22 cellular contexts compared by ENCODE assay signal in the genomic region with DNA sequence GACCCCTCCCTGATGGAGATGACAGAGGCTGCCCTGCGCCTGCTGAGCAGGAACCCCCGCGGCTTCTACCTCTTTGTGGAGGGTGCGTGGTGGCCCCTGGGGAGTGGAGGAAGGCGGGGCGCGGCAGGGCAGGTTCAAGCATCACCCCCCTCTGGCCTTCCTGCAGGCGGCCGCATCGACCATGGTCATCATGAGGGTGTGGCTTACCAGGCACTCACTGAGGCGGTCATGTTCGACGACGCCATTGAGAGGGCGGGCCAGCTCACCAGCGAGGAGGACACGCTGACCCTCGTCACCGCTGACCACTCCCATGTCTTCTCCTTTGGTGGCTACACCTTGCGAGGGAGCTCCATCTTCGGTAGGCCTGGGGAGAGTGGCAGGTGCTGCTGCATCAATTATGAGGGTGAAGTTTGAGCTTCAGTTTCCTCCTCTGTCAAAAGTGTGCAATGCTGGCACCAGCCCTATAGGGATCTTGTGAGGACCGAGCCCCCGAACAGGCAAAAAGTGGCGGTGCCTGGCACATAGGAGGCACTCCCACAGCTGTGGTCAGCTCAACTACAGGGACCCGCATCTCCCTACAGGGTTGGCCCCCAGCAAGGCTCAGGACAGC. TPM values are rescaled to one million over a fixed set of nuclear protein-coding genes. Genes with fewer than 3 reads are reported as not detected.
DNase-seq lines count a peak whose midpoint lies in the region; ATAC-seq and TF ChIP-seq lines count a peak whose summit lies in the region.
"Had no signal": no experiment of that assay in that cellular context is flagged by ENCODE, and none has a peak within 500 bp of the region (broad histone marks: within the 10 kb centered on the region; RNA-seq: fewer than 3 reads in every experiment).

No MANE protein-coding gene starts in this region.

- H3K4me3 ChIP-seq in H7 (ENCODE audit: insufficient read depth, low read depth, low read length), result no peak overlapping the region
- no peak overlapping the region for H3K4me3 ChIP-seq in coronary artery

- H3K27me3 Mint-ChIP-seq in activated T-cell treated with anti-CD3 and anti-CD28 coated beads, Interleukin-2, amount 50 U/mL, for 24 hours, result peaks cover 31% of the 10 kb centered on the region
- H3K27me3 Mint-ChIP-seq in activated T-cell treated with anti-CD3 and anti-CD28 coated beads, Interleukin-2, amount 50 U/mL, for 4 hours (ENCODE audit: low read depth), result peaks cover 20% of the 10 kb centered on the region

- no peak overlapping the region for H3K27ac Mint-ChIP-seq in activated T-cell treated with anti-CD3 and anti-CD28 coated beads, Interleukin-2, amount 50 U/mL, for 24 hours
- H3K27ac Mint-ChIP-seq: CD8-positive, alpha-beta memory T cell had no signal

- H3K36me3 Mint-ChIP-seq in activated T-cell treated with anti-CD3 and anti-CD28 coated beads, Interleukin-2, amount 50 U/mL, for 24 hours (ENCODE audit: low read depth), result no peaks in the 10 kb centered on the region
- H3K36me3 Mint-ChIP-seq in activated T-cell treated with anti-CD3 and anti-CD28 coated beads, Interleukin-2, amount 50 U/mL, for 4 hours (ENCODE audit: insufficient read depth), result no peaks in the 10 kb centered on the region
- H3K36me3 Mint-ChIP-seq: CD8-positive, alpha-beta memory T cell had no signal

- no peak for TF ChIP-seq CTCF in coronary artery (IDR thresholded peaks at IDR 0.05)

- H3K27me3 ChIP-seq in H7 (ENCODE audit: control insufficient read depth, insufficient read depth, low read length), result no peaks in the 10 kb centered on the region

- no peaks in the 10 kb centered on the region for H3K9me3 Mint-ChIP-seq in activated T-cell treated with anti-CD3 and anti-CD28 coated beads, Interleukin-2, amount 50 U/mL, for 24 hours
- no peaks in the 10 kb centered on the region for H3K9me3 Mint-ChIP-seq in activated T-cell treated with anti-CD3 and anti-CD28 coated beads, Interleukin-2, amount 50 U/mL, for 4 hours
- H3K9me3 Mint-ChIP-seq: CD8-positive, alpha-beta memory T cell had no signal

- H3K27ac ChIP-seq in coronary artery, result no peak overlapping the region
- H3K27ac ChIP-seq: C4-2B had no signal

- no peaks in the 10 kb centered on the region for H3K4me1 Mint-ChIP-seq in activated T-cell treated with anti-CD3 and anti-CD28 coated beads, Interleukin-2, amount 50 U/mL, for 24 hours (ENCODE audit: low read depth)
- H3K4me1 Mint-ChIP-seq in activated T-cell treated with anti-CD3 and anti-CD28 coated beads, Interleukin-2, amount 50 U/mL, for 4 hours (ENCODE audit: low read depth), result no peaks in the 10 kb centered on the region
- H3K4me1 Mint-ChIP-seq: CD8-positive, alpha-beta memory T cell had no signal

- H3K4me3 Mint-ChIP-seq in activated T-cell treated with anti-CD3 and anti-CD28 coated beads, Interleukin-2, amount 50 U/mL, for 24 hours, result no peak overlapping the region
- H3K4me3 Mint-ChIP-seq in activated T-cell treated with anti-CD3 and anti-CD28 coated beads, Interleukin-2, amount 50 U/mL, for 4 hours, result no peak overlapping the region
- H3K4me3 Mint-ChIP-seq: CD8-positive, alpha-beta memory T cell had no signal

- H3K36me3 ChIP-seq in H7 (replicated peaks; ENCODE audit: control insufficient read depth, insufficient read depth, low read length), result no peaks in the 10 kb centered on the region

- no peak for ATAC-seq in activated T-cell treated with anti-CD3 and anti-CD28 coated beads, Interleukin-2, amount 50 U/mL, for 4 hours
- ATAC-seq in GM19397 (IDR thresholded peaks at IDR 0.05; ENCODE audit: unreplicated experiment), result no peak

- peak; percentile 6 for DNase-seq in activated T-cell treated with anti-CD3 and anti-CD28 coated beads, Interleukin-2, amount 50 U/mL, for 24 hours
- DNase-seq in activated T-cell treated with anti-CD3 and anti-CD28 coated beads, Interleukin-2, amount 50 U/mL, for 4 hours, result no peak
- DNase-seq in H7, result peak; percentile 30
- peak; percentile 55 for DNase-seq in coronary artery (ENCODE audit: low spot score)
- DNase-seq in mesenteric fat pad (ENCODE audit: low spot score), result peak; percentile 87
- DNase-seq in DMS53 (lab: John Stamatoyannopoulos, UW), result no peak
- DNase-seq in activated CD4-positive, alpha-beta T cell treated with anti-CD3 and anti-CD28 coated beads, Interleukin-2, amount 50 U/mL, for 1 hour, result no peak
- DNase-seq: Calu3, EL, KBM-7, MM.1S, NCI-H1048, NCI-H1436, NCI-H2029, NCI-H2227 treated with DMSO at 0.1 percent for 48 hours, NCI-H510A, NCI-H748 treated with DMSO at 0.1 percent for 48 hours had no signal

RNA-seq across cellular contexts. Expression of a gene that starts 2.2 kb away (rescaled TPM):
- total RNA-seq in activated T-cell treated with anti-CD3 and anti-CD28 coated beads, Interleukin-2, amount 50 U/mL, for 4 hours, result not detected
- total RNA-seq in H7 (2014; rRNA removed; shearing (Covaris generic)), result 0.10 TPM in 1 of 2 replicates, not detected in the other
- 0.71 TPM for total RNA-seq in mesenteric fat pad
- total RNA-seq: Calu3; CD8-positive, alpha-beta memory T cell; OCI-LY7; SK-MEL-5 had no signal

RNA-seq across cellular contexts. Expression of a gene that starts 29.5 kb away (rescaled TPM):
- under 1 TPM; 0.16 to 0.20 (median 0.19) TPM for total RNA-seq in activated T-cell treated with anti-CD3 and anti-CD28 coated beads, Interleukin-2, amount 50 U/mL, for 4 hours
- total RNA-seq in H7 (2014; rRNA removed; shearing (Covaris generic)), result 12.5 and 17.2 TPM in 2 replicates
- 0.35 TPM for total RNA-seq in mesenteric fat pad
- total RNA-seq: Calu3; CD8-positive, alpha-beta memory T cell; OCI-LY7; SK-MEL-5 had no signal

RNA-seq across cellular contexts. Expression of a gene that starts 51.5 kb away (rescaled TPM):
- not detected for total RNA-seq in activated T-cell treated with anti-CD3 and anti-CD28 coated beads, Interleukin-2, amount 50 U/mL, for 4 hours
- 0.21 and 0.89 TPM in 2 replicates for total RNA-seq in H7 (2014; rRNA removed; shearing (Covaris generic))
- not detected for total RNA-seq in mesenteric fat pad
- total RNA-seq: Calu3; CD8-positive, alpha-beta memory T cell; OCI-LY7; SK-MEL-5 had no signal

Comparison
In these comparisons a context has a peak if more than half of its experiments do, and no peak if none do; other contexts are left out.
1. DNase-seq: peak in activated T-cell treated with anti-CD3 and anti-CD28 coated beads, Interleukin-2, amount 50 U/mL, for 24 hours (single experiment), H7 (single experiment), coronary artery (single experiment) and mesenteric fat pad (single experiment); none in activated T-cell treated with anti-CD3 and anti-CD28 coated beads, Interleukin-2, amount 50 U/mL, for 4 hours (single experiment), DMS53 (single experiment) and activated CD4-positive, alpha-beta T cell treated with anti-CD3 and anti-CD28 coated beads, Interleukin-2, amount 50 U/mL, for 1 hour (single experiment).
2. RNA of a gene that starts 29.5 kb away (total RNA-seq): 12.5 to 17.2 TPM in H7; 0.35 TPM in mesenteric fat pad (single experiment) and 0.16 to 0.20 TPM in activated T-cell treated with anti-CD3 and anti-CD28 coated beads, Interleukin-2, amount 50 U/mL, for 4 hours; every median in the first group is over 10 times any median in the second.